ENCODE assay signal across 1 cellular context in genomic region chr6:105364243-105364642, GRCh38.
TF ChIP-seq lines count a peak whose summit lies in the region.

No MANE protein-coding gene starts in this region.

TF ChIP-seq in WTC11, 78 proteins besides CTCF, POLR2A, EP300 and RAD21 (continued from another document):
- TF ChIP-seq ZNF532 (CRISPR knock-in tag; IDR thresholded peaks at IDR 0.05; ENCODE audit: borderline replicate concordance), result no peak
TF ChIP-seq in WTC11: peak in this region for 0.
